In the genomic region with DNA sequence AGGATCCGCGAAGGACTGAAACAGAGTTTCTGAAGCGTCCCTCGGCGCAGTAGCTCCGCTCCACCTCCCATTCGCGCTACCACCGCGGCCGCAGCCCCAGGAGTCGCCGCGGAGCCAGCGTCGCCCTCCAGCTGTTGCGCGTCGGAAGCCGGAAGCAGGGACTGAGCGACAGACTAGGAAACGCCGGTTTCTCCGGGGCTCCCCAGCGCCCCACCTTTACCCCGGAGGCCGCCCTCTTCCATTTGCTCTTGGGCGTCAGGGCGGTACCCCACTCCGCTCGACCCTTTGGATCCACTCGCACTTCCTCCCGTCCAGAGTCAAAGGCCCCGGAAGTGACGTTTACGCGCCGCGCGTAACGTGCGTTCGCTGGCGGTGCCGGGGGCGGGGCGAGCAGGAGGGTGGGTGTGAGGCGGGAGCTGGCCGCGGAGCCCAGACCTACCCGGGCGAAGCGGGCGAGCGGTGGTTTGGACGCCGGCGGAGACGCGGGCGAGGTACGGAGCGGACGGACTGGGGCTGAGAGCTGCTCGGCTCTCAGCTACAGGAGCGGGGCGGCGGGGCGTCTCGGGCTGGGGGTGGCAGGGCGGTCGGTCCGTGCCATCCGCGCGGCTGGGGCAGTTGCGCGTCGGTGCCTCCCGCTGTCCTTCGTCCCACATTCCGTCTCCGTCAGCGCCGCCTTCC, we compare ENCODE assay signal across 8 cellular contexts. TPM values are rescaled to one million over a fixed set of nuclear protein-coding genes. Genes with fewer than 3 reads are reported as not detected.
DNase-seq lines count a peak whose midpoint lies in the region; ATAC-seq and TF ChIP-seq lines count a peak whose summit lies in the region.

A gene (plus strand): TSS at position 432 of the 678 bp plus-strand sequence. CDS start 31,167 bp downstream, outside the sequence.

- H3K79me2 ChIP-seq in hepatocyte, result peaks cover 59% of the 10 kb centered on the region

- DNase-seq in NCI-H2081 treated with DMSO at 0.1 percent for 48 hours (lab: John Stamatoyannopoulos, UW), result peak; percentile 64
- DNase-seq in T1000 (lab: John Stamatoyannopoulos, UW), result peak; percentile 77
- DNase-seq in astrocyte of the hippocampus (ENCODE audit: low read depth, low spot score), result peak; percentile 98
- DNase-seq in hepatocyte (ENCODE audit: low spot score), result peak; percentile 98
- peak; percentile 79 for DNase-seq in renal cortical epithelial cell (ENCODE audit: low read depth)
- peak; percentile 99 to 100 for DNase-seq in aorta

- H3K27ac ChIP-seq in hepatocyte (peak within 1 kb of the TSS; percentile 97), aorta (ENCODE audit: low read depth in 1 of 2, low read length in 2 of 2) (peak within 1 kb of the TSS; percentile 25 to 83)

- H3K27me3 ChIP-seq in hepatocyte (no peaks in the 10 kb centered on the region), aorta (ENCODE audit: control insufficient read depth in 1 of 2, insufficient read depth in 2 of 2, low read length in 1 of 2) (no peaks in the 10 kb centered on the region)

- no peaks in the 10 kb centered on the region for H3K36me3 ChIP-seq in hepatocyte (replicated peaks; ENCODE audit: insufficient read depth, low read depth)
- no peaks in the 10 kb centered on the region for H3K36me3 ChIP-seq in aorta (ENCODE audit: control insufficient read depth in 1 of 2, insufficient read depth in 2 of 2, low read length in 1 of 2)

- H3K9me3 ChIP-seq in hepatocyte (ENCODE audit: low read depth) (peaks cover 3% of the 10 kb centered on the region), aorta (ENCODE audit: control insufficient read depth, low read length) (no peaks in the 10 kb centered on the region)

- intact Hi-C loops in aorta (cut with DNase I), result loop anchor here (2.0 to 5.0 kb wide), 3 partner anchors 43 to 58 kb away; no protein-coding TSS in a partner anchor

- peak within 1 kb of the TSS; percentile 54 for H2AFZ ChIP-seq in hepatocyte

- H3K4me3 ChIP-seq in hepatocyte (peak within 1 kb of the TSS; percentile 94), aorta (ENCODE audit: low read length in 2 of 2) (peak within 1 kb of the TSS; percentile 49 to 73)

- no peak for TF ChIP-seq CTCF in hepatocyte (IDR thresholded peaks at IDR 0.05; ENCODE audit: poor library complexity)

- H3K4me1 ChIP-seq in hepatocyte (ENCODE audit: insufficient read depth) (peaks cover 11% of the 10 kb centered on the region), aorta (ENCODE audit: control insufficient read depth in 1 of 2, insufficient read depth in 2 of 2, low read length in 2 of 2) (no peaks in the 10 kb centered on the region)

- no peaks in the 10 kb centered on the region for H3K9me2 ChIP-seq in hepatocyte (replicated peaks; ENCODE audit: insufficient read depth)

- H3K4me2 ChIP-seq in hepatocyte, result peak within 1 kb of the TSS; percentile 88

- ATAC-seq in GM18519 (IDR thresholded peaks at IDR 0.05; ENCODE audit: low FRiP score, unreplicated experiment) (peak; percentile 70), HG03045 (IDR thresholded peaks at IDR 0.05; ENCODE audit: unreplicated experiment) (peak; percentile 86), aorta (ENCODE audit: low FRiP score) (peak; percentile 99)

- under 1% methylated on average over 54 of the region's 85 CpGs for WGBS in hepatocyte (ENCODE audit: low lambda C conversion rate, missing lambda C conversion rate)
- 0 to 1% methylated on average over 61 to 85 of the region's 85 CpGs for WGBS in aorta, 2 donors

- peaks cover 10% of the 10 kb centered on the region for H4K20me1 ChIP-seq in hepatocyte (ENCODE audit: insufficient read depth, poor library complexity, severe bottlenecking)

RNA-seq across cellular contexts. Expression of the gene that starts here (rescaled TPM):
- total RNA-seq in hepatocyte, result 27.5 and 28.1 TPM in 2 replicates
- polyA plus RNA-seq in hepatocyte, result 16.3 and 20.6 TPM in 2 replicates
- 52.4 and 72.2 TPM in 2 replicates for total RNA-seq in renal cortical epithelial cell
- total RNA-seq in aorta, result 10 to 100 TPM; 30.3 to 38.0 TPM
- 10 to 100 TPM in 1 of 2 donors, 1 to 10 TPM in 1; 8.9 to 20.9 TPM for polyA plus RNA-seq in aorta

Comparison
In these comparisons a context has a peak if more than half of its experiments do, and no peak if none do; other contexts are left out.
1. Peak in every context shown above with its lines: DNase-seq, ATAC-seq, H3K4me3 ChIP-seq and H3K27ac ChIP-seq.